In the genomic region with DNA sequence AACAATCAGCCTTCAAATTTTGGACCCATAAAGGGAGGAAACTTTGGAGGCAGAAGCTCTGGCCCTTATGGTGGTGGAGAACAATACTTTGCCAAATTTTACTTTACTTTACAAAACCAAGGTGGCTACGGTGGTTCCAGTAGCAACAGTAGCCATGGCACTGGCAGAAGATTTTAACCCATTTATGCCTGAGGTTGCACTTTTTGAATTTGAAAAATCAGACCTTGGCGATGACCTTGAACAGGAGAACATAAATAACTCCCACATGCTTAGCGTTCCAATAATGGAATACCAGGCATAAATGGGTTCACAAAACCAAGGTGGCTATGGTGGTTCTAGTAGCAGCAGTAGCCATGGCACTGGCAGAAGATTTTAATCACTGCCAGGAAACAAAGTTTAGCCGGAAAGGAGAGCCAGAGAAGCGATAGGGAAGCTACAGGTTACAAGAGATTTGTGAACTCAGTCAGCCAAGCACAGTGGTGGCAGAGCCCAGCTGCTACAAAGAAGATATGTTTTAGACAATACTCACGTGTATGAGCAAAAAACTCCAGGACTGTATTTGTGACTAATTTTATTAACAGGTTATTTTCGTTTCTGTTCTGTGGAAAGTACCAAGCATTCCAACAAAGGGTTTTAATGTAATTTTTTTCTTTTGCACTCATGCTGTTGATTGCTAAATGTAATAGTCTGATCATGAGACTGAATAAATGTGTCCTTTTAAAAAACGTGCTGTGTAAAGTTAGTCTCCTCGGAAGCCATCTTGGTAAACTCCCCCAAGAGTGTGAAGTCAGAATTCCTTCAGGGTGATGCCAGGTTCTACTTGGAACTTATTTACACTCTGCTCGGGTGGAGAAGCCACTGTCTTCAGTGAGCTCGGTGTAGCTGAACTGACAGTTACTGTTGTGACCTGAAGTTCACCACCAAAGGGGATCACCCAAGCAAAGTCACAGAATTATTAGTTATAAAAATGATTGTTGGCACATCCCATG, we compare ENCODE assay signal across 1 cellular context.
TF ChIP-seq lines count a peak whose summit lies in the region.

No MANE protein-coding gene starts in this region.

TF ChIP-seq in K562, 482 proteins besides CTCF, POLR2A, EP300 and RAD21 (continued from another document):
- TF ChIP-seq ZNF668 (CRISPR knock-in tag; IDR thresholded peaks at IDR 0.05) (no peak), TEAD4 (IDR thresholded peaks at IDR 0.05; ENCODE audit: low read length) (no peak), TEAD4 (CRISPR knock-in tag; IDR thresholded peaks at IDR 0.05; ENCODE audit: borderline replicate concordance) (no peak), SPI1 (IDR thresholded peaks at IDR 0.05; ENCODE audit: borderline replicate concordance, low read depth, low read length) (no peak), NFATC3 (IDR thresholded peaks at IDR 0.05) (no peak)
